Comparison of ENCODE assay signal across 1 cellular context in genomic region chr1:206471993-206472392, GRCh38.
TF ChIP-seq lines count a peak whose summit lies in the region.

No MANE protein-coding gene starts in this region.

TF ChIP-seq in SK-N-SH treated with all-trans-retinoic acid at 6 μM for 48 hours, 23 proteins besides CTCF, POLR2A, EP300 and RAD21 (continued from another document):
- TF ChIP-seq CSRNP3 (CRISPR knock-in tag; IDR thresholded peaks at IDR 0.05): no peak
